ENCODE assay signal across 11 cellular contexts in the genomic region with DNA sequence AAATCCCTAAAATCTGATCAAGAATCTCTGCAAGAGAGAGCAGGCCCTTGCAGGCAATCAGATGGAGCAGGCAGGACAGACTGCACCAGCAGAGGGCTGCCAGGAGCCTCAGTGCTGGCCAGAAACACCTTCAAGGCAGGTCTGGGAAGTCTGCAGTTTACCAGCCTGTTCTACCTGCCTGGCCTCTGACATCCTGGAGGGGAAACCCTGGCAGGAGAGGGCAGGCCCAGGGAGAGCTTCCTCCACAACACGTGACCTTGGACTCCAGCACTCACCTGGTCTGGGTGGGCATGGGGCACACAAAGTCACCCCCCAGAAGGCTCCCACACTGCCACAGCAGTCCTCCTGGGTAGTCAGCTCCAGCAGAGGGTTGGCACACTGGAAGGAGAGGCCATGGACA. TPM values are rescaled to one million over a fixed set of nuclear protein-coding genes. Genes with fewer than 3 reads are reported as not detected.
A peak's percentile ranks its signal among the peaks of the same experiment; 100 is the strongest.
DNase-seq lines count a peak whose midpoint lies in the region; ATAC-seq and TF ChIP-seq lines count a peak whose summit lies in the region.
"Had no signal": no experiment of that assay in that cellular context is flagged by ENCODE, and none has a peak within 500 bp of the region (broad histone marks: within the 10 kb centered on the region; RNA-seq: fewer than 3 reads in every experiment).

No MANE protein-coding gene starts in this region.

- H3K9me3 ChIP-seq in lower lobe of right lung (no peaks in the 10 kb centered on the region), colonic mucosa (no peaks in the 10 kb centered on the region)
- H3K9me3 ChIP-seq in naive thymus-derived CD4-positive, alpha-beta T cell (ENCODE audit: control insufficient read depth in 2 of 3, low read length in 3 of 3): no peaks in the 10 kb centered on the region

- no peaks in the 10 kb centered on the region for H3K9me3 Mint-ChIP-seq in naive thymus-derived CD4-positive, alpha-beta T cell
- H3K9me3 Mint-ChIP-seq: central memory CD8-positive, alpha-beta T cell; nephron progenitor cell had no signal

- intact Hi-C loops in lower lobe of right lung (cut with DNase I): no loop called here
- intact Hi-C loops in naive thymus-derived CD4-positive, alpha-beta T cell (cut with micrococcal nuclease): no loop called here
- intact Hi-C loops in colonic mucosa (cut with DNase I): no loop called here

- in situ Hi-C loops in T47D (cut with HindIII; ENCODE audit: low pct_unique_long_range_greater_than_20kb, low sequenced_read_pairs): no loop called here

- DNase-seq in AG09319 (ENCODE audit: extremely low read depth, low read depth): no peak
- no peak for DNase-seq in HFF-Myc (ENCODE audit: extremely low read depth, low read depth)
- DNase-seq in T47D (ENCODE audit: low read depth in 1 of 2, low spot score in 1 of 2): peak; percentile 80 to 83
- DNase-seq in lower lobe of right lung: no peak
- DNase-seq in naive thymus-derived CD4-positive, alpha-beta T cell: no peak
- DNase-seq in colonic mucosa: no peak
- DNase-seq: hypothalamus, nephron progenitor cell had no signal

- no peaks in the 10 kb centered on the region for H3K27me3 Mint-ChIP-seq in naive thymus-derived CD4-positive, alpha-beta T cell

- H3K27ac Mint-ChIP-seq in naive thymus-derived CD4-positive, alpha-beta T cell: no peak overlapping the region
- H3K27ac Mint-ChIP-seq: nephron progenitor cell had no signal

- POLR2A ChIA-PET in naive thymus-derived CD4-positive, alpha-beta T cell (lab: Charles Lee): no interaction called here

- H3K4me1 ChIP-seq in lower lobe of right lung (peaks cover 33% of the 10 kb centered on the region), colonic mucosa (no peaks in the 10 kb centered on the region)
- H3K4me1 ChIP-seq in naive thymus-derived CD4-positive, alpha-beta T cell (ENCODE audit: control insufficient read depth in 2 of 2, insufficient read depth in 2 of 2, low read length in 2 of 2): no peaks in the 10 kb centered on the region

- no peak overlapping the region for H3K9ac ChIP-seq in colonic mucosa (ENCODE audit: low read depth in 2 of 2, low read length in 2 of 2)

- CTCF ChIA-PET in naive thymus-derived CD4-positive, alpha-beta T cell (lab: Charles Lee): no interaction called here

- H3K4me3 Mint-ChIP-seq in naive thymus-derived CD4-positive, alpha-beta T cell: no peak overlapping the region
- H3K4me3 Mint-ChIP-seq: central memory CD8-positive, alpha-beta T cell; nephron progenitor cell had no signal

- H3K36me3 Mint-ChIP-seq in naive thymus-derived CD4-positive, alpha-beta T cell: peaks cover 0 to 5% (median 0%) of the 10 kb centered on the region in 5 donors

- ATAC-seq in lower lobe of right lung (peak in 1 of 2 donors; percentile 11), HG03378 (IDR thresholded peaks at IDR 0.05; ENCODE audit: unreplicated experiment) (no peak), GM21825 (IDR thresholded peaks at IDR 0.05; ENCODE audit: unreplicated experiment) (no peak)
- no peak for ATAC-seq in naive thymus-derived CD4-positive, alpha-beta T cell

- TF ChIP-seq CTCF in AG09319 (IDR thresholded peaks at IDR 0.05; ENCODE audit: low read depth, low read length) (peak; percentile 45), HFF-Myc (IDR thresholded peaks at IDR 0.05; ENCODE audit: low read depth, low read length, missing control alignments) (peak; percentile 23), lower lobe of right lung (IDR thresholded peaks at IDR 0.05) (peak; percentile 17), colonic mucosa (IDR thresholded peaks at IDR 0.05) (no peak)

- peaks cover 0 to 5% (median 0%) of the 10 kb centered on the region in 7 donors for H3K4me1 Mint-ChIP-seq in naive thymus-derived CD4-positive, alpha-beta T cell
- H3K4me1 Mint-ChIP-seq: central memory CD8-positive, alpha-beta T cell had no signal

- H3K36me3 ChIP-seq in lower lobe of right lung (no peaks in the 10 kb centered on the region), colonic mucosa (no peaks in the 10 kb centered on the region)
- H3K36me3 ChIP-seq in naive thymus-derived CD4-positive, alpha-beta T cell (ENCODE audit: control insufficient read depth in 2 of 3, insufficient read depth in 3 of 3, low read length in 3 of 3): no peaks in the 10 kb centered on the region

- H3K4me3 ChIP-seq in HFF-Myc (replicated peaks; ENCODE audit: low read depth, low read length) (no peak overlapping the region), lower lobe of right lung (no peak overlapping the region), colonic mucosa (no peak overlapping the region)
- no peak overlapping the region for H3K4me3 ChIP-seq in naive thymus-derived CD4-positive, alpha-beta T cell (ENCODE audit: low read length)

- H3K27me3 ChIP-seq in lower lobe of right lung (ENCODE audit: low read depth) (no peaks in the 10 kb centered on the region), colonic mucosa (no peaks in the 10 kb centered on the region)
- H3K27me3 ChIP-seq in naive thymus-derived CD4-positive, alpha-beta T cell (ENCODE audit: control insufficient read depth in 2 of 2, insufficient read depth in 2 of 2, low read length in 2 of 2): no peaks in the 10 kb centered on the region

- no peak overlapping the region for H3K27ac ChIP-seq in lower lobe of right lung
- no peak overlapping the region for H3K27ac ChIP-seq in naive thymus-derived CD4-positive, alpha-beta T cell (ENCODE audit: low read depth, low read length)
- H3K27ac ChIP-seq in colonic mucosa: no peak overlapping the region

RNA-seq across cellular contexts. Expression of gene ISCA2, which starts 56.0 kb away (rescaled TPM):
- 23.4 TPM for total RNA-seq in lower lobe of right lung
- total RNA-seq in naive thymus-derived CD4-positive, alpha-beta T cell: 10 to 100 TPM; 13.9 to 39.5 (median 25.2) TPM
- 100 to 1,000 TPM in 1 of 2 donors, 10 to 100 TPM in 1; 69.2 to 106 TPM for polyA plus RNA-seq in naive thymus-derived CD4-positive, alpha-beta T cell
- 10 to 100 TPM; 42.0 to 43.1 TPM for total RNA-seq in colonic mucosa

RNA-seq across cellular contexts. Expression of gene NPC2, which starts 56.5 kb away (rescaled TPM):
- total RNA-seq in lower lobe of right lung (670 TPM), colonic mucosa (100 to 1,000 TPM in 1 of 2 donors, 10 to 100 TPM in 1; 93.6 to 233 TPM)
- total RNA-seq in naive thymus-derived CD4-positive, alpha-beta T cell: 100 to 1,000 TPM in 1 of 5 experiments, 10 to 100 TPM in 4; 37.9 to 108 (median 56.3) TPM
- polyA plus RNA-seq in naive thymus-derived CD4-positive, alpha-beta T cell: 10 to 100 TPM; 66.9 to 71.3 TPM

Comparison
In these comparisons a context has a peak if more than half of its experiments do, and no peak if none do; other contexts are left out.
1. DNase-seq: peak in T47D (2 of 2); none in AG09319 (single experiment), HFF-Myc (single experiment), lower lobe of right lung (single experiment), naive thymus-derived CD4-positive, alpha-beta T cell (0 of 9) and colonic mucosa (single experiment).